ENCODE assay signal across 21 cellular contexts in genomic region chr15:43126358-43126757, GRCh38.
"Had no signal": no experiment of that assay in that cellular context is flagged by ENCODE, and none has a peak within 500 bp of the region (broad histone marks: within the 10 kb centered on the region; RNA-seq: fewer than 3 reads in every experiment).

No MANE protein-coding gene starts in this region.

- H3K27me3 Mint-ChIP-seq: activated naive CD8-positive, alpha-beta T cell treated with anti-CD3 and anti-CD28 coated beads for 36 hours; stimulated activated naive CD8-positive, alpha-beta T cell treated with anti-CD3 and anti-CD28 coated beads, Interleukin-15, Interleukin-2, amounts not matched to agents 100 ng/mL and 50 ng/mL, for 24 hours had no signal

- H3K27ac ChIP-seq: coronary artery, epithelial cell of prostate, gastroesophageal sphincter, neutrophil, ovary, prostate gland, thyroid gland had no signal

- ATAC-seq: gastroesophageal sphincter had no signal

- FAIRE-seq: bronchial epithelial cell, islet of Langerhans had no signal

- H3K9me3 ChIP-seq: gastroesophageal sphincter, neutrophil, ovary, prostate gland, thyroid gland had no signal

- H3K4me1 ChIP-seq: prostate gland had no signal

- DNase-seq: activated CD4-positive, alpha-beta memory T cell treated with anti-CD3 and anti-CD28 coated beads for 36 hours; activated CD4-positive, alpha-beta T cell treated with anti-CD3 and anti-CD28 coated beads for 48 hours; activated naive CD4-positive, alpha-beta T cell treated with Interleukin-2 at 50 U/mL for 16 hours; activated naive CD8-positive, alpha-beta T cell treated with anti-CD3 and anti-CD28 coated beads for 36 hours; activated T-cell treated with anti-CD3 and anti-CD28 coated beads, Interleukin-2, amount 50 U/mL, for 48 hours; amniotic stem cell; head of caudate nucleus; midbrain; ovary; stimulated activated CD4-positive, alpha-beta T cell treated with anti-CD3 and anti-CD28 coated beads, Interleukin-12 subunit alpha, Interleukin-12 subunit beta, amount 100 ng/mL, for 4 hours; substantia nigra; thyroid gland had no signal

- H3K4me3 ChIP-seq: coronary artery, gastroesophageal sphincter, ovary, prostate gland, thyroid gland had no signal

- H3K27me3 ChIP-seq: gastroesophageal sphincter, neutrophil, ovary, thyroid gland had no signal

- H3K27ac Mint-ChIP-seq: activated CD4-positive, alpha-beta memory T cell treated with anti-CD3 and anti-CD28 coated beads for 36 hours; activated naive CD8-positive, alpha-beta T cell treated with anti-CD3 and anti-CD28 coated beads for 36 hours; nephron; stimulated activated naive CD8-positive, alpha-beta T cell treated with anti-CD3 and anti-CD28 coated beads, Interleukin-15, Interleukin-2, amounts not matched to agents 100 ng/mL and 50 ng/mL, for 24 hours had no signal

- H3K4me3 Mint-ChIP-seq: activated CD4-positive, alpha-beta memory T cell treated with anti-CD3 and anti-CD28 coated beads for 36 hours; activated naive CD8-positive, alpha-beta T cell treated with anti-CD3 and anti-CD28 coated beads for 36 hours; nephron; stimulated activated naive CD8-positive, alpha-beta T cell treated with anti-CD3 and anti-CD28 coated beads, Interleukin-15, Interleukin-2, amounts not matched to agents 100 ng/mL and 50 ng/mL, for 24 hours had no signal

- H3K36me3 Mint-ChIP-seq: activated CD4-positive, alpha-beta memory T cell treated with anti-CD3 and anti-CD28 coated beads for 36 hours had no signal

- H3K36me3 ChIP-seq: gastroesophageal sphincter, neutrophil, ovary, prostate gland, thyroid gland had no signal
